Comparison of ENCODE assay signal across 10 cellular contexts in genomic region chr4:34953145-34953799, GRCh38.
DNase-seq lines count a peak whose midpoint lies in the region; ATAC-seq and TF ChIP-seq lines count a peak whose summit lies in the region.
"Had no signal": no experiment of that assay in that cellular context is flagged by ENCODE, and none has a peak within 500 bp of the region (broad histone marks: within the 10 kb centered on the region; RNA-seq: fewer than 3 reads in every experiment).

No MANE protein-coding gene starts in this region.

- H3K79me2 ChIP-seq in trophoblast cell (ENCODE audit: control insufficient read depth, insufficient read depth, low read length, poor library complexity), result no peaks in the 10 kb centered on the region

- H4K12ac ChIP-seq in trophoblast cell (ENCODE audit: low read depth, low read length), result no peak overlapping the region

- no peak overlapping the region for H3K23ac ChIP-seq in trophoblast cell (ENCODE audit: low read length)

- TF ChIP-seq CTCF in WERI-Rb-1 (IDR thresholded peaks at IDR 0.05; ENCODE audit: low read depth, low read length), result peak; percentile 13; the same call in 1 of the 2 replicates

- H3K4ac ChIP-seq in trophoblast cell (ENCODE audit: low read depth, low read length), result no peak overlapping the region

- no peak overlapping the region for H2BK5ac ChIP-seq in trophoblast cell (ENCODE audit: low read depth, low read length, poor library complexity)

- no peak overlapping the region for H2BK120ac ChIP-seq in trophoblast cell (ENCODE audit: insufficient read depth, low read length, poor library complexity)

- H3K14ac ChIP-seq in trophoblast cell (ENCODE audit: low read length), result no peak overlapping the region

- no peaks in the 10 kb centered on the region for H3K4me1 ChIP-seq in trophoblast cell (ENCODE audit: control insufficient read depth in 1 of 2, insufficient read depth in 2 of 2, low read length in 2 of 2)

- H2AFZ ChIP-seq in trophoblast cell (ENCODE audit: insufficient read depth, low read length, poor library complexity), result no peak overlapping the region

- no peaks in the 10 kb centered on the region for H3K9me3 ChIP-seq in MG63
- H3K9me3 ChIP-seq in WERI-Rb-1 (ENCODE audit: severe bottlenecking), result no peaks in the 10 kb centered on the region
- no peaks in the 10 kb centered on the region for H3K9me3 ChIP-seq in trophoblast cell (ENCODE audit: insufficient read depth, low read depth, low read length)

- no peak overlapping the region for H4K91ac ChIP-seq in trophoblast cell (ENCODE audit: low read depth, low read length)

- no peak overlapping the region for H2BK12ac ChIP-seq in trophoblast cell (ENCODE audit: low read length)

- no peak for ATAC-seq in sciatic nerve

- WGBS in trophoblast cell (ENCODE audit: extremely low coverage, insufficient coverage, insufficient read length), result no CpG with 5 or more reads among the region's 9 CpGs

- H3K27ac ChIP-seq in WERI-Rb-1 (no peak overlapping the region), trophoblast cell (ENCODE audit: low read depth, low read length) (no peak overlapping the region)

- no peak overlapping the region for H3K9ac ChIP-seq in trophoblast cell (ENCODE audit: low read length)

- H3K18ac ChIP-seq in trophoblast cell (ENCODE audit: low read length), result no peak overlapping the region

- H3K27me3 ChIP-seq in MG63, result no peaks in the 10 kb centered on the region
- H3K27me3 ChIP-seq in WERI-Rb-1 (ENCODE audit: insufficient read depth, low read depth, severe bottlenecking), result no peaks in the 10 kb centered on the region
- no peaks in the 10 kb centered on the region for H3K27me3 ChIP-seq in trophoblast cell (ENCODE audit: insufficient read depth, low read length)

- H3K4me3 ChIP-seq in MG63 (no peak overlapping the region), WERI-Rb-1 (ENCODE audit: low read depth, low read length) (no peak overlapping the region), trophoblast cell (ENCODE audit: low read depth, low read length) (no peak overlapping the region)

- no peak overlapping the region for H4K8ac ChIP-seq in trophoblast cell (ENCODE audit: low read depth, low read length)

- DNase-seq in NCI-H82 (lab: John Stamatoyannopoulos, UW), result peak; percentile 54
- DNase-seq in NCI-H82 treated with DMSO at 0.1 percent for 48 hours (lab: John Stamatoyannopoulos, UW; ENCODE audit: unreplicated experiment), result no peak
- peak; percentile 2 for DNase-seq in MG63
- peak; percentile 19 for DNase-seq in WERI-Rb-1
- peak; percentile 38 to 54 for DNase-seq in trophoblast cell
- DNase-seq in hippocampal formation (lab: John Stamatoyannopoulos, UW), result no peak
- no peak for DNase-seq in NCI-H345 treated with DMSO at 0.1 percent for 48 hours (lab: John Stamatoyannopoulos, UW; ENCODE audit: unreplicated experiment)
- no peak for DNase-seq in sciatic nerve (ENCODE audit: low spot score)
- DNase-seq: activated effector memory CD4-positive, alpha-beta T cell treated with anti-CD3 and anti-CD28 coated beads, Interleukin-2, amount 50 U/mL, for 16 hours; NCI-H2081 treated with DMSO at 0.1 percent for 48 hours had no signal

- no peak overlapping the region for H2AK5ac ChIP-seq in trophoblast cell (ENCODE audit: low read length)

- H3K36me3 ChIP-seq in MG63, result no peaks in the 10 kb centered on the region
- H3K36me3 ChIP-seq in WERI-Rb-1, result no peaks in the 10 kb centered on the region
- no peaks in the 10 kb centered on the region for H3K36me3 ChIP-seq in trophoblast cell (ENCODE audit: control insufficient read depth in 1 of 2, insufficient read depth in 2 of 2, low read length in 2 of 2)

- no peaks in the 10 kb centered on the region for H3K79me1 ChIP-seq in trophoblast cell (ENCODE audit: low read length)

- intact Hi-C loops in sciatic nerve (cut with DNase I), result loop anchor here (10.0 kb wide), 1 partner anchor 872 kb away; no protein-coding TSS in a partner anchor

- H3K4me2 ChIP-seq in trophoblast cell (ENCODE audit: low read length), result no peak overlapping the region

Comparison
In these comparisons a context has a peak if more than half of its experiments do, and no peak if none do; other contexts are left out.
1. DNase-seq: peak in NCI-H82 (single experiment), MG63 (single experiment), WERI-Rb-1 (single experiment) and trophoblast cell (2 of 2); none in NCI-H82 treated with DMSO at 0.1 percent for 48 hours (single experiment), hippocampal formation (0 of 2), NCI-H345 treated with DMSO at 0.1 percent for 48 hours (single experiment) and sciatic nerve (single experiment).